In genomic region chr17:3913531-3914318, GRCh38 we compare ENCODE assay signal across 8 cellular contexts. TPM values are rescaled to one million over a fixed set of nuclear protein-coding genes. Genes with fewer than 3 reads are reported as not detected.
A peak's percentile ranks its signal among the peaks of the same experiment; 100 is the strongest.
DNase-seq lines count a peak whose midpoint lies in the region; ATAC-seq and TF ChIP-seq lines count a peak whose summit lies in the region.

No MANE protein-coding gene starts in this region.

- H3K9me3 ChIP-seq in lower lobe of right lung, result no peaks in the 10 kb centered on the region

- peaks cover 38% of the 10 kb centered on the region for H3K4me1 ChIP-seq in lower lobe of right lung

- peak overlapping the region; percentile 37 for H3K4me3 ChIP-seq in lower lobe of right lung

- ATAC-seq in HG02759 (IDR thresholded peaks at IDR 0.05; ENCODE audit: unreplicated experiment) (peak; percentile 54), lower lobe of right lung (peak; percentile 82 to 89)

- intact Hi-C loops in lower lobe of right lung (cut with DNase I), result no loop called here

- TF ChIP-seq CTCF in lower lobe of right lung (IDR thresholded peaks at IDR 0.05), result peak; percentile 98

- H3K27me3 ChIP-seq in lower lobe of right lung (ENCODE audit: low read depth), result no peaks in the 10 kb centered on the region

- H3K27ac ChIP-seq in lower lobe of right lung, result peak overlapping the region; percentile 58

- no peaks in the 10 kb centered on the region for H3K36me3 ChIP-seq in lower lobe of right lung

- DNase-seq in NCI-H1417 (lab: John Stamatoyannopoulos, UW) (peak; percentile 36 to 69 (median 51)), NCI-H1417 treated with DMSO at 0.1 percent for 48 hours (lab: John Stamatoyannopoulos, UW) (no peak), NCI-H446 treated with DMSO at 0.1 percent for 48 hours (lab: John Stamatoyannopoulos, UW) (peak; percentile 23), dedifferentiated amniotic fluid mesenchymal stem cell (ENCODE audit: extremely low spot score) (peak; percentile 42), lower lobe of right lung (peak; percentile 88)
- DNase-seq in activated CD4-positive, alpha-beta T cell treated with anti-CD3 and anti-CD28 coated beads, Interleukin-2, amount 50 U/mL, for 24 hours (ENCODE audit: low read depth in 1 of 2, low spot score in 1 of 2), result peak; percentile 68 to 72
- DNase-seq in stimulated activated CD4-positive, alpha-beta T cell treated with anti-CD3 and anti-CD28 coated beads, TNF-alpha, amount 100 ng/mL, for 24 hours (ENCODE audit: low read depth in 3 of 3), result peak; percentile 56 to 81 (median 67)

RNA-seq across cellular contexts. Expression of gene P2RX1, which starts 2.5 kb away (rescaled TPM):
- 8.7 TPM for total RNA-seq in lower lobe of right lung

RNA-seq across cellular contexts. Expression of gene CAMKK1, which starts 20.9 kb away (rescaled TPM):
- total RNA-seq in lower lobe of right lung, result 9.7 TPM

RNA-seq across cellular contexts. Expression of gene ATP2A3, which starts 50.5 kb away (rescaled TPM):
- 45.6 TPM for total RNA-seq in lower lobe of right lung
